ENCODE assay signal across 8 cellular contexts in genomic region chr5:179313849-179314521, GRCh38. TPM values are rescaled to one million over a fixed set of nuclear protein-coding genes. Genes with fewer than 3 reads are reported as not detected.
DNase-seq lines count a peak whose midpoint lies in the region; ATAC-seq and TF ChIP-seq lines count a peak whose summit lies in the region.

No MANE protein-coding gene starts in this region.

- intact Hi-C loops in spleen (cut with DNase I; ENCODE audit: low total_unique reads), result no loop called here

- in situ Hi-C loops in astrocyte of the spinal cord (cut with HindIII; ENCODE audit: low sequenced_read_pairs), result no loop called here

- peaks cover 0 to 15% (median 0%) of the 10 kb centered on the region in 7 donors for H3K27me3 ChIP-seq in spleen (replicated peaks in 1 of 7)

- TF ChIP-seq CTCF in astrocyte of the spinal cord (IDR thresholded peaks at IDR 0.05; ENCODE audit: low read depth, low read length) (no peak), spleen (IDR thresholded peaks at IDR 0.05 in 8 of 11, conservative IDR thresholded peaks at IDR 0.05 in 3 of 11) (no peak)

- H3K27ac ChIP-seq in spleen, result peak overlapping the region in 2 of 8 donors; percentile 14 to 31

- no peak for TF ChIP-seq POLR2A in spleen (IDR thresholded peaks at IDR 0.05)

- peaks cover 0 to 5% (median 0%) of the 10 kb centered on the region in 8 donors for H3K9me3 ChIP-seq in spleen

- peaks cover 9 to 60% (median 29%) of the 10 kb centered on the region in 6 donors for H3K4me1 ChIP-seq in spleen

- DNase-seq in GM04503 (ENCODE audit: low read depth) (peak; percentile 86), astrocyte of the spinal cord (ENCODE audit: low read depth, low spot score) (peak; percentile 72), hypothalamus (lab: John Stamatoyannopoulos, UW) (peak in 40 of 51 donors; percentile 8 to 75 (median 51)), spleen (peak; percentile 79), T1000 (lab: John Stamatoyannopoulos, UW) (no peak), NCI-H128 (lab: John Stamatoyannopoulos, UW; ENCODE audit: unreplicated experiment) (no peak), NCI-H345 treated with DMSO at 0.1 percent for 48 hours (lab: John Stamatoyannopoulos, UW; ENCODE audit: unreplicated experiment) (no peak)

- ATAC-seq in GM21576 (IDR thresholded peaks at IDR 0.05; ENCODE audit: unreplicated experiment), result no peak

- H3K4me3 ChIP-seq in astrocyte of the spinal cord (ENCODE audit: low read depth, low read length), result no peak overlapping the region
- no peak overlapping the region for H3K4me3 ChIP-seq in spleen

- 61 to 86% (median 75%) methylated on average over 7 to 31 of the region's 31 CpGs for WGBS in spleen, 5 donors

- peaks cover 0 to 3% (median 0%) of the 10 kb centered on the region in 6 donors for H3K36me3 ChIP-seq in spleen

RNA-seq across cellular contexts. Expression of gene ADAMTS2, which starts 31.3 kb away (rescaled TPM):
- total RNA-seq in spleen, result 100 to 1,000 TPM in 1 of 7 donors, 10 to 100 TPM in 6; 44.0 to 101 (median 64.5) TPM
- polyA plus RNA-seq in spleen, result 10 to 100 TPM in 1 of 3 donors, 1 to 10 TPM in 2; 4.0 to 16.8 (median 4.4) TPM

Comparison
In these comparisons a context has a peak if more than half of its experiments do, and no peak if none do; other contexts are left out.
1. DNase-seq: peak in GM04503 (single experiment), astrocyte of the spinal cord (single experiment), hypothalamus (40 of 51) and spleen (single experiment); none in T1000 (single experiment), NCI-H128 (single experiment) and NCI-H345 treated with DMSO at 0.1 percent for 48 hours (single experiment).